ENCODE assay signal across 17 cellular contexts in genomic region chr2:219454217-219454616, GRCh38. TPM values are rescaled to one million over a fixed set of nuclear protein-coding genes. Genes with fewer than 3 reads are reported as not detected.
A peak's percentile ranks its signal among the peaks of the same experiment; 100 is the strongest.
DNase-seq lines count a peak whose midpoint lies in the region; ATAC-seq, FAIRE-seq and TF ChIP-seq lines count a peak whose summit lies in the region.
"Had no signal": no experiment of that assay in that cellular context is flagged by ENCODE, and none has a peak within 500 bp of the region (broad histone marks: within the 10 kb centered on the region; RNA-seq: fewer than 3 reads in every experiment).

No MANE protein-coding gene starts in this region.

- TF ChIP-seq POLR2A in vagina (IDR thresholded peaks at IDR 0.05): no peak

- DNase-seq in heart right ventricle (no peak), cardiac septum (ENCODE audit: low spot score) (no peak), astrocyte (ENCODE audit: low read depth) (peak; percentile 81), vagina (ENCODE audit: extremely low spot score in 2 of 2) (no peak), NCI-H2171 treated with DMSO at 0.1 percent for 48 hours (lab: John Stamatoyannopoulos, UW) (no peak), GM13976 (ENCODE audit: low spot score) (no peak)
- DNase-seq: activated CD4-positive, alpha-beta memory T cell treated with anti-CD3 and anti-CD28 coated beads for 36 hours; kidney; natural killer cell; spleen; upper lobe of left lung had no signal

- WGBS in heart right ventricle, 2 donors: 84 to 94% methylated on average over 7 of the region's 7 CpGs

- H4K20me1 ChIP-seq in astrocyte (ENCODE audit: insufficient read depth, low read length): no peaks in the 10 kb centered on the region

- H3K4me2 ChIP-seq in astrocyte (ENCODE audit: low read length): peak overlapping the region; percentile 54

- no peak for FAIRE-seq in astrocyte (lab: Jason Lieb, UNC)
- FAIRE-seq: GM18507, K562, kidney had no signal

- no peak for ATAC-seq in heart right ventricle
- no peak for ATAC-seq in HG03439 (IDR thresholded peaks at IDR 0.05; ENCODE audit: unreplicated experiment)
- ATAC-seq: natural killer cell had no signal

- H3K36me3 Mint-ChIP-seq in astrocyte (ENCODE audit: low read depth, unreplicated experiment): peaks cover 36% of the 10 kb centered on the region
- H3K36me3 Mint-ChIP-seq: activated CD4-positive, alpha-beta memory T cell treated with anti-CD3 and anti-CD28 coated beads for 36 hours; natural killer cell had no signal

- no peak for TF ChIP-seq CTCF in heart right ventricle (IDR thresholded peaks at IDR 0.05)
- TF ChIP-seq CTCF in astrocyte (IDR thresholded peaks at IDR 0.05; ENCODE audit: insufficient read depth, low read depth, low read length): no peak
- no peak for TF ChIP-seq CTCF in vagina (IDR thresholded peaks at IDR 0.05)
- TF ChIP-seq CTCF in GM13976 (IDR thresholded peaks at IDR 0.05; ENCODE audit: borderline replicate concordance, control extremely low read depth, extremely low read depth, insufficient read depth, missing control alignments): no peak

- H3K4me3 Mint-ChIP-seq in astrocyte (ENCODE audit: unreplicated experiment): peak overlapping the region; percentile 40
- H3K4me3 Mint-ChIP-seq: activated CD4-positive, alpha-beta memory T cell treated with anti-CD3 and anti-CD28 coated beads for 36 hours; natural killer cell had no signal

- no peaks in the 10 kb centered on the region for H3K27me3 Mint-ChIP-seq in astrocyte (ENCODE audit: low read depth, unreplicated experiment)

- H3K27ac ChIP-seq in heart right ventricle (peak overlapping the region; percentile 20 to 97 (median 85)), astrocyte (ENCODE audit: low read depth, low read length) (peak overlapping the region; percentile 83), muscle layer of duodenum (ENCODE audit: low read length) (peak overlapping the region; percentile 93), vagina (peak overlapping the region; percentile 88)
- H3K27ac ChIP-seq: spleen, upper lobe of left lung had no signal

- H3K4me1 Mint-ChIP-seq in astrocyte (ENCODE audit: low read depth, unreplicated experiment): peaks cover 42% of the 10 kb centered on the region
- H3K4me1 Mint-ChIP-seq: natural killer cell had no signal

- H3K9me3 ChIP-seq in heart right ventricle (no peaks in the 10 kb centered on the region), astrocyte (ENCODE audit: insufficient read depth, low read depth, low read length) (no peaks in the 10 kb centered on the region), muscle layer of duodenum (ENCODE audit: control insufficient read depth in 1 of 2, low read length in 2 of 2) (no peaks in the 10 kb centered on the region), vagina (no peaks in the 10 kb centered on the region)
- H3K9me3 ChIP-seq: spleen, upper lobe of left lung had no signal

- H3K9ac ChIP-seq in astrocyte (ENCODE audit: low read length): no peak overlapping the region

- no peak overlapping the region for H2AFZ ChIP-seq in astrocyte (ENCODE audit: low read depth, low read length)

- H3K36me3 ChIP-seq in heart right ventricle (peaks cover 0 to 14% (median 0%) of the 10 kb centered on the region in 9 donors), astrocyte (ENCODE audit: insufficient read depth, low read length) (peaks cover 6% of the 10 kb centered on the region), muscle layer of duodenum (ENCODE audit: control insufficient read depth in 1 of 2, insufficient read depth in 2 of 2, low read length in 2 of 2) (peaks cover 0 to 8% of the 10 kb centered on the region in 2 donors), vagina (no peaks in the 10 kb centered on the region)
- H3K36me3 ChIP-seq: spleen, upper lobe of left lung had no signal

- in situ Hi-C loops in GM13976 (cut with MboI; ENCODE audit: low sequenced_read_pairs, unreplicated experiment): no loop called here

- H3K27ac Mint-ChIP-seq in astrocyte (ENCODE audit: unreplicated experiment): peak overlapping the region; percentile 81
- H3K27ac Mint-ChIP-seq: activated CD4-positive, alpha-beta memory T cell treated with anti-CD3 and anti-CD28 coated beads for 36 hours; natural killer cell had no signal

- H3K27me3 ChIP-seq in heart right ventricle (peaks cover 0 to 20% (median 5%) of the 10 kb centered on the region in 7 donors), astrocyte (ENCODE audit: insufficient read depth, low read length) (no peaks in the 10 kb centered on the region), muscle layer of duodenum (ENCODE audit: low read depth, low read length) (no peaks in the 10 kb centered on the region), vagina (no peaks in the 10 kb centered on the region)

- H3K9me3 Mint-ChIP-seq in astrocyte (ENCODE audit: unreplicated experiment): no peaks in the 10 kb centered on the region
- H3K9me3 Mint-ChIP-seq: activated CD4-positive, alpha-beta memory T cell treated with anti-CD3 and anti-CD28 coated beads for 36 hours; natural killer cell had no signal

- intact Hi-C loops in heart right ventricle (cut with DNase I) (loop anchor here in 2 of 10 donors (5.0 to 10.0 kb wide), 2 partner anchors 49 to 52 kb away; no protein-coding TSS in a partner anchor), cardiac septum (cut with DNase I) (no loop called here), vagina (cut with DNase I) (no loop called here)

- peaks cover 14 to 59% (median 33%) of the 10 kb centered on the region in 9 donors for H3K4me1 ChIP-seq in heart right ventricle
- peaks cover 47% of the 10 kb centered on the region for H3K4me1 ChIP-seq in astrocyte (ENCODE audit: insufficient read depth, low read length)
- peaks cover 0 to 14% of the 10 kb centered on the region in 2 donors for H3K4me1 ChIP-seq in muscle layer of duodenum (ENCODE audit: control insufficient read depth in 1 of 2, insufficient read depth in 2 of 2, low read length in 2 of 2)
- H3K4me1 ChIP-seq in vagina: peaks cover 63% of the 10 kb centered on the region
- H3K4me1 ChIP-seq: upper lobe of left lung had no signal

- H3K79me2 ChIP-seq in astrocyte (ENCODE audit: insufficient read depth, low read length): peaks cover 14% of the 10 kb centered on the region

- H3K4me3 ChIP-seq in heart right ventricle: no peak overlapping the region
- H3K4me3 ChIP-seq in astrocyte (ENCODE audit: insufficient read depth, low read depth, low read length): no peak overlapping the region
- peak overlapping the region in 1 of 2 donors; percentile 36 for H3K4me3 ChIP-seq in muscle layer of duodenum (ENCODE audit: low read depth in 1 of 2, low read length in 2 of 2)
- no peak overlapping the region for H3K4me3 ChIP-seq in vagina
- H3K4me3 ChIP-seq: K562, spleen, upper lobe of left lung had no signal

RNA-seq across cellular contexts. Expression of gene SPEG, which starts 19.6 kb away (rescaled TPM):
- total RNA-seq in heart right ventricle (100 to 1,000 TPM in 9 of 10 donors, 10 to 100 TPM in 1; 97.2 to 151 (median 120) TPM), cardiac septum (199 TPM), astrocyte (71.2 and 76.1 TPM in 2 replicates), vagina (28.2 TPM)
- polyA plus RNA-seq in heart right ventricle: 100 to 1,000 TPM in 1 of 2 donors, 10 to 100 TPM in 1; 62.9 to 130 TPM

RNA-seq across cellular contexts. Expression of gene DES, which starts 36.0 kb away (rescaled TPM):
- over 10,000 TPM; 12,560 to 18,019 (median 15,816) TPM for total RNA-seq in heart right ventricle
- over 10,000 TPM; 13,697 to 18,010 TPM for polyA plus RNA-seq in heart right ventricle
- 21,230 TPM for total RNA-seq in cardiac septum
- total RNA-seq in astrocyte: 5.2 and 5.4 TPM in 2 replicates
- total RNA-seq in vagina: 883 TPM
- total RNA-seq: activated CD4-positive, alpha-beta memory T cell treated with anti-CD3 and anti-CD28 coated beads for 36 hours; G401; natural killer cell; T-helper 2 cell treated with Interferon-gamma antibody and Interleukin-4, amounts not matched to agents 100 ng/mL and 5 ng/mL, for 36 hours had no signal

RNA-seq across cellular contexts. Expression of gene GMPPA, which starts 44.5 kb away (rescaled TPM):
- 10 to 100 TPM; 15.8 to 29.4 (median 21.0) TPM for total RNA-seq in heart right ventricle
- 10 to 100 TPM; 28.2 to 48.6 TPM for polyA plus RNA-seq in heart right ventricle
- 22.6 TPM for total RNA-seq in cardiac septum
- 49.5 and 55.3 TPM in 2 replicates for total RNA-seq in astrocyte
- 35.4 TPM for total RNA-seq in vagina

Comparison
In these comparisons a context has a peak if more than half of its experiments do, and no peak if none do; other contexts are left out.
1. RNA of gene DES, which starts 36.0 kb away (total RNA-seq): 21,230 TPM in cardiac septum (single experiment), 12,560 to 18,019 TPM in heart right ventricle and 883 TPM in vagina (single experiment); 5.2 to 5.4 TPM in astrocyte; every median in the first group is over 100 times any median in the second.
2. Peak in every context shown above with its lines, with median percentiles within 50 percentile points of each other: H3K27ac ChIP-seq.